In the genomic region with DNA sequence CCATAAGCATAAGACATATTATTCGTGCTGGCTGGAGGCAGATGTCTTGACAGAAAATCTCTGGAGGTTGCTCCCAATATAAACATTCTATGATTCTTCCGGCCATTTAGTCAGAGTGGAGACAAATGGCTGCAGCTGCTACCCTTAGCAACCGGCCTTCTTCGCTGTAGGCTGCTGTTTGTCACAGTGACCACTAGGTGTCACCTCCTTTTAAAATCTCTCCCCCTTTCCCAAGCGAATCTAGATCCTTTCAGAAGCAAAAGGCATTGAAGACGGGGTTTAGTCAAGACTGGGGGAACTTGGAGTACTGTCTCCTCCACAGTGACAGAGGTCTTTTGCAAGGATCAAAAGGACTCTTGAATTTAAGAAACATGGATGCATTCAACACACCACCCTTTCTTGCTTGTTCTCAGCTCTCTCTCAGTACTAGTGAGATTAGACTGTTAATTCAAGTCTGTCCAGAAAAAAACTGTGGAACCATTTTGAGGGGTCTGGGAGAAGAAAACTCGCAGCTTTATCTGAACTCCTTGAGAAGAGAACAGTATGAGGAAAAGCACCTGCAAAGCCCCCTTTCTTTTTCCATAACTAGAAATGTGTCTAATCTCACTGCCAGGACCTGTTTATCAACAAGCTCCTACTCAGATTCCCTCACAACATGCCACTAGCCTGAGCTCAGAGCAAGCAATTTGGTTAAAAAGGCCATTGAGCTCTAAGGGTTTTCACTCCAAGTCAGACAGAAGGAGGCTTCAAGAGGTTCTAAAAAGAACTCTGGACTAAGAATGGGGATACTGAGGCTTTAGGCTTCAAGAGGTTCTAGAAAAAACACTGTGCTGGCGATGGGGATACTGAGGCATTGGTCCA, we compare ENCODE assay signal across 8 cellular contexts.
DNase-seq lines count a peak whose midpoint lies in the region; ATAC-seq, FAIRE-seq and TF ChIP-seq lines count a peak whose summit lies in the region.

No MANE protein-coding gene starts in this region.

- TF ChIP-seq CTCF in natural killer cell (IDR thresholded peaks at IDR 0.05) (peak; percentile 60), choroid plexus epithelial cell (conservative IDR thresholded peaks at IDR 0.05; ENCODE audit: low read depth, low read length) (peak; percentile 88), HepG2 (CRISPR knock-in tag; IDR thresholded peaks at IDR 0.05) (peak; percentile 77)

- H3K27me3 Mint-ChIP-seq in natural killer cell (ENCODE audit: low read depth in 2 of 2), result peaks cover 3 to 22% of the 10 kb centered on the region in 2 donors
- peaks cover 2 to 11% of the 10 kb centered on the region in 2 donors for H3K27me3 Mint-ChIP-seq in natural killer cell treated with Interleukin-12 subunit alpha and Interleukin-12 subunit beta and Interleukin-15 and Interleukin-18, amount 100 ng/mL, for 72 hours

- DNase-seq in natural killer cell, result no peak
- DNase-seq in natural killer cell treated with Interleukin-12 subunit alpha and Interleukin-12 subunit beta and Interleukin-15 and Interleukin-18, amount 100 ng/mL, for 72 hours (ENCODE audit: low spot score), result no peak
- peak; percentile 77 for DNase-seq in NCI-H1417 treated with DMSO at 0.1 percent for 48 hours (lab: John Stamatoyannopoulos, UW)
- DNase-seq in SK-N-MC (ENCODE audit: low read depth, low spot score), result peak; percentile 16
- DNase-seq in choroid plexus epithelial cell (ENCODE audit: low read depth), result peak; percentile 83
- peak; percentile 23 for DNase-seq in HepG2 (ENCODE audit: low spot score)
- peak; percentile 0 for DNase-seq in stimulated activated naive CD4-positive, alpha-beta T cell treated with Interleukin-2 at 50 U/mL for 16 hours (lab: John Stamatoyannopoulos, UW)

- no peaks in the 10 kb centered on the region for H3K9me3 Mint-ChIP-seq in natural killer cell
- no peaks in the 10 kb centered on the region for H3K9me3 Mint-ChIP-seq in natural killer cell treated with Interleukin-12 subunit alpha and Interleukin-12 subunit beta and Interleukin-15 and Interleukin-18, amount 100 ng/mL, for 72 hours

- under 1% methylated on average over 8 of the region's 8 CpGs for WGBS in HepG2 (ENCODE audit: low lambda C conversion rate)

- H3K27me3 ChIP-seq in HepG2 (ENCODE audit: control insufficient read depth in 1 of 2, insufficient read depth in 2 of 2, low read length in 2 of 2), result no peaks in the 10 kb centered on the region

- TF ChIP-seq EP300 in HepG2 (IDR thresholded peaks at IDR 0.05; ENCODE audit: low read depth in 2 of 2, low read length in 2 of 2), result no peak
- no peak for TF ChIP-seq EP300 in HepG2 (CRISPR knock-in tag; IDR thresholded peaks at IDR 0.05; ENCODE audit: borderline replicate concordance)

- H3K4me2 ChIP-seq in HepG2 (ENCODE audit: low read depth, low read length), result no peak overlapping the region

- CTCF ChIA-PET in HepG2 (lab: Yijun Ruan, JAX; ENCODE audit: low intra/inter-chr PET ratio, low total read pairs), result no interaction called here

- H3K4me3 Mint-ChIP-seq in natural killer cell, result no peak overlapping the region
- H3K4me3 Mint-ChIP-seq in natural killer cell treated with Interleukin-12 subunit alpha and Interleukin-12 subunit beta and Interleukin-15 and Interleukin-18, amount 100 ng/mL, for 72 hours, result no peak overlapping the region

- in situ Hi-C loops in HepG2 (cut with HindIII; ENCODE audit: extremely low pct_ligation_motif_present, low pct_unique_long_range_greater_than_20kb), result loop anchor here (10.0 kb wide), 1 partner anchor 552 kb away; no protein-coding TSS in a partner anchor

- H3K4me1 Mint-ChIP-seq in natural killer cell, result no peaks in the 10 kb centered on the region
- H3K4me1 Mint-ChIP-seq in natural killer cell treated with Interleukin-12 subunit alpha and Interleukin-12 subunit beta and Interleukin-15 and Interleukin-18, amount 100 ng/mL, for 72 hours (ENCODE audit: low read depth in 2 of 2), result no peaks in the 10 kb centered on the region

- FAIRE-seq in HepG2 (lab: Jason Lieb, UNC), result peak; percentile 60

- H3K4me3 ChIP-seq in SK-N-MC, result no peak overlapping the region
- no peak overlapping the region for H3K4me3 ChIP-seq in choroid plexus epithelial cell (ENCODE audit: low read depth, low read length)
- no peak overlapping the region for H3K4me3 ChIP-seq in HepG2 (replicated peaks in 1 of 3; ENCODE audit: insufficient read depth in 1 of 3, low read depth in 2 of 3, low read length in 3 of 3)

- H2AFZ ChIP-seq in HepG2 (ENCODE audit: low read length), result no peak overlapping the region

- BruUV-seq in HepG2 (replicated peaks; lab: Mats Ljungman, UMichigan), result no TSS peak

- H3K27ac ChIP-seq in SK-N-MC (no peak overlapping the region), HepG2 (ENCODE audit: extremely low read length, insufficient read depth, low read length) (no peak overlapping the region)

- H3K79me2 ChIP-seq in HepG2 (ENCODE audit: insufficient read depth, low read length), result no peaks in the 10 kb centered on the region

- intact Hi-C loops in natural killer cell (cut with micrococcal nuclease), result loop anchor here (10.0 kb wide), 1 partner anchor 912 kb away; no protein-coding TSS in a partner anchor
- intact Hi-C loops in HepG2 (cut with micrococcal nuclease; ENCODE audit: unreplicated experiment), result loop anchor here (2.0 kb wide), 1 partner anchor 914 kb away; no protein-coding TSS in a partner anchor

- H3K27ac Mint-ChIP-seq in natural killer cell, result no peak overlapping the region
- H3K27ac Mint-ChIP-seq in natural killer cell treated with Interleukin-12 subunit alpha and Interleukin-12 subunit beta and Interleukin-15 and Interleukin-18, amount 100 ng/mL, for 72 hours, result no peak overlapping the region

- H3K4me1 ChIP-seq in HepG2 (ENCODE audit: insufficient read depth, low read length), result no peaks in the 10 kb centered on the region

- H3K36me3 ChIP-seq in SK-N-MC (ENCODE audit: insufficient read depth, low read length) (no peaks in the 10 kb centered on the region), HepG2 (replicated peaks in 1 of 2; ENCODE audit: control insufficient read depth in 1 of 2, insufficient read depth in 2 of 2, low read length in 2 of 2) (no peaks in the 10 kb centered on the region)

- POLR2A ChIA-PET in HepG2 (lab: Yijun Ruan, JAX), result no interaction called here

- H3K9ac ChIP-seq in SK-N-MC (ENCODE audit: insufficient read length) (no peak overlapping the region), HepG2 (ENCODE audit: insufficient read depth, low read depth, low read length) (no peak overlapping the region)

- ATAC-seq in natural killer cell (peak in 2 of 3 donors; percentile 58 to 70), HG02678 (IDR thresholded peaks at IDR 0.05; ENCODE audit: unreplicated experiment) (peak; percentile 94), HepG2 (peak; percentile 89)
- no peak for ATAC-seq in natural killer cell treated with Interleukin-12 subunit alpha and Interleukin-12 subunit beta and Interleukin-15 and Interleukin-18, amount 100 ng/mL, for 72 hours

- TF ChIP-seq POLR2A in HepG2 (IDR thresholded peaks at IDR 0.05; ENCODE audit: insufficient read depth in 1 of 2, low read depth in 2 of 2, low read length in 2 of 2), result no peak

- no peaks in the 10 kb centered on the region for H4K20me1 ChIP-seq in HepG2 (ENCODE audit: insufficient read depth, low read length)

- TF ChIP-seq RAD21 in HepG2 (CRISPR knock-in tag; IDR thresholded peaks at IDR 0.05), result no peak

- H3K9me3 ChIP-seq in SK-N-MC (ENCODE audit: low read depth, low read length) (no peaks in the 10 kb centered on the region), HepG2 (ENCODE audit: low read length) (no peaks in the 10 kb centered on the region)

- no peaks in the 10 kb centered on the region for H3K36me3 Mint-ChIP-seq in natural killer cell
- H3K36me3 Mint-ChIP-seq in natural killer cell treated with Interleukin-12 subunit alpha and Interleukin-12 subunit beta and Interleukin-15 and Interleukin-18, amount 100 ng/mL, for 72 hours, result no peaks in the 10 kb centered on the region

TF ChIP-seq in HepG2, 621 proteins besides CTCF, POLR2A, EP300 and RAD21:
- TF ChIP-seq STAG1 (CRISPR knock-in tag; IDR thresholded peaks at IDR 0.05), result peak; percentile 45
- no peak for TF ChIP-seq HIVEP1 (CRISPR knock-in tag; IDR thresholded peaks at IDR 0.05)
- TF ChIP-seq ZNF383 (CRISPR knock-in tag; IDR thresholded peaks at IDR 0.05; ENCODE audit: borderline replicate concordance), result no peak
- peak; percentile 45; the same call in 1 of the 2 replicates for TF ChIP-seq SMC3 (IDR thresholded peaks at IDR 0.05; ENCODE audit: low read length)
- 0 out of 2 replicates have a peak, but pooled peaks have one; percentile 30 for TF ChIP-seq RFX3 (CRISPR knock-in tag; IDR thresholded peaks at IDR 0.05)
- no peak for TF ChIP-seq ZNF124 (CRISPR knock-in tag; IDR thresholded peaks at IDR 0.05)
TF ChIP-seq in HepG2: peak in this region for 3.

Comparison
In these comparisons a context has a peak if more than half of its experiments do, and no peak if none do; other contexts are left out.
1. ATAC-seq: peak in natural killer cell (2 of 3), HG02678 (single experiment) and HepG2 (single experiment); none in natural killer cell treated with Interleukin-12 subunit alpha and Interleukin-12 subunit beta and Interleukin-15 and Interleukin-18, amount 100 ng/mL, for 72 hours (0 of 2).
2. DNase-seq: peak in NCI-H1417 treated with DMSO at 0.1 percent for 48 hours (single experiment), SK-N-MC (single experiment), choroid plexus epithelial cell (single experiment), HepG2 (single experiment) and stimulated activated naive CD4-positive, alpha-beta T cell treated with Interleukin-2 at 50 U/mL for 16 hours (single experiment); none in natural killer cell (single experiment) and natural killer cell treated with Interleukin-12 subunit alpha and Interleukin-12 subunit beta and Interleukin-15 and Interleukin-18, amount 100 ng/mL, for 72 hours (single experiment).
3. Peak in every context shown above with its lines, with median percentiles within 50 percentile points of each other: CTCF ChIP-seq.